In the genomic region with DNA sequence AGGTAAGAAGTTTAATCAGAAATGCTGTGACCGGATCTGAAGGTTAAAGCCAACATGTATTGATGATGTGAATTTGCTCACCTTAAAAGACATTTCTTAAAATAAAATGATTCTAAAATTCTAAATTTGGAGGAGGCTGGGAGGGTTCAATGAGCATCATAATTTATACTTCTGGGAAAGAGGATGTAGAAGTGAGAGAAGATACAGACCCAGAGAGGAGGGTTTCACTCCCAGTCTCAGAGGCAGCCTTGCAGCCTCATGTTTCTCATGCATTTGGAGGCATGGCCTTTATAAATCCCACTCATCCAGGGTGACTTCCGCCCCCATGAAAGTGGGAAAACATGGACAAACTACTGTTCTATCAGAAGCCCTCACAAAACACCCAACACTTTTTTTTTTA, we compare ENCODE assay signal across 13 cellular contexts.
DNase-seq lines count a peak whose midpoint lies in the region; ATAC-seq, FAIRE-seq and TF ChIP-seq lines count a peak whose summit lies in the region.
"Had no signal": no experiment of that assay in that cellular context is flagged by ENCODE, and none has a peak within 500 bp of the region (broad histone marks: within the 10 kb centered on the region; RNA-seq: fewer than 3 reads in every experiment).

No MANE protein-coding gene starts in this region.

- H3K9me1 ChIP-seq in keratinocyte (ENCODE audit: control insufficient read depth, extremely low read depth, insufficient read depth, low read length) = no peaks in the 10 kb centered on the region

- TF ChIP-seq CTCF in keratinocyte (optimal IDR thresholded peaks at IDR 0.05 in 1 of 3, IDR thresholded peaks at IDR 0.05 in 1 of 3, conservative IDR thresholded peaks at IDR 0.05 in 1 of 3; ENCODE audit: extremely low read depth in 1 of 3, insufficient read depth in 2 of 3, low read length in 3 of 3) = no peak
- no peak for TF ChIP-seq CTCF in osteocyte (IDR thresholded peaks at IDR 0.05)

- dilution Hi-C loops in keratinocyte (cut with MboI; ENCODE audit: extremely low pct_ligation_motif_present, low sequenced_read_pairs) = no loop called here

- peak overlapping the region; percentile 44 for H3K4me2 ChIP-seq in keratinocyte (ENCODE audit: control insufficient read depth, extremely low read depth, insufficient read depth, low read depth, low read length)

- peak overlapping the region; percentile 4 for H3K9ac ChIP-seq in keratinocyte (ENCODE audit: control insufficient read depth, extremely low read depth, insufficient read depth, low read length)

- peaks cover 14% of the 10 kb centered on the region for H3K4me1 Mint-ChIP-seq in osteocyte (ENCODE audit: unreplicated experiment)

- peaks cover 7% of the 10 kb centered on the region for H3K27me3 Mint-ChIP-seq in osteocyte (ENCODE audit: unreplicated experiment)

- no peaks in the 10 kb centered on the region for H3K36me3 ChIP-seq in keratinocyte (ENCODE audit: control insufficient read depth in 2 of 2, extremely low read depth in 1 of 2, insufficient read depth in 2 of 2, low read length in 2 of 2)
- H3K36me3 ChIP-seq: SJSA1 had no signal

- H3K27ac Mint-ChIP-seq in osteocyte (ENCODE audit: unreplicated experiment) = no peak overlapping the region
- H3K27ac Mint-ChIP-seq: WTC11 had no signal

- no peaks in the 10 kb centered on the region for H3K79me2 ChIP-seq in keratinocyte (ENCODE audit: control insufficient read depth, insufficient read depth, low read length)

- no peak overlapping the region for H3K4me3 Mint-ChIP-seq in osteocyte (ENCODE audit: unreplicated experiment)
- H3K4me3 Mint-ChIP-seq: central memory CD8-positive, alpha-beta T cell; WTC11 had no signal

- no peaks in the 10 kb centered on the region for H3K36me3 Mint-ChIP-seq in osteocyte (ENCODE audit: unreplicated experiment)
- H3K36me3 Mint-ChIP-seq: WTC11 had no signal

- no peak for FAIRE-seq in keratinocyte (lab: Jason Lieb, UNC)

- ATAC-seq in GM18907 (IDR thresholded peaks at IDR 0.05; ENCODE audit: unreplicated experiment) (peak; percentile 52), GM21717 (IDR thresholded peaks at IDR 0.05; ENCODE audit: unreplicated experiment) (peak; percentile 84), HG03175 (IDR thresholded peaks at IDR 0.05; ENCODE audit: unreplicated experiment) (peak; percentile 56)
- ATAC-seq: right cardiac atrium, WTC11 had no signal

- H3K9me3 Mint-ChIP-seq in osteocyte (ENCODE audit: unreplicated experiment) = no peaks in the 10 kb centered on the region
- H3K9me3 Mint-ChIP-seq: central memory CD8-positive, alpha-beta T cell had no signal

- H3K4me3 ChIP-seq in keratinocyte (ENCODE audit: control insufficient read depth in 2 of 3, extremely low read depth in 1 of 3, insufficient read depth in 2 of 3, low read depth in 1 of 3, low read length in 3 of 3) = no peak overlapping the region
- H3K4me3 ChIP-seq: SJSA1 had no signal

- H3K9me3 ChIP-seq in keratinocyte (ENCODE audit: control insufficient read depth, low read depth, low read length) = no peaks in the 10 kb centered on the region
- H3K9me3 ChIP-seq: SJSA1 had no signal

- H3K27me3 ChIP-seq in keratinocyte (ENCODE audit: control insufficient read depth, extremely low read depth, insufficient read depth, low read length) = no peaks in the 10 kb centered on the region
- H3K27me3 ChIP-seq: SJSA1 had no signal

- no peak for DNase-seq in keratinocyte (ENCODE audit: low read depth, low spot score)
- no peak for DNase-seq in cerebellar cortex (ENCODE audit: low spot score)
- DNase-seq in putamen (ENCODE audit: low spot score) = no peak
- no peak for DNase-seq in osteocyte (ENCODE audit: extremely low spot score, unreplicated experiment)
- DNase-seq in GOT3 (lab: John Stamatoyannopoulos, UW) = no peak
- DNase-seq: NCI-H510A treated with DMSO at 0.1 percent for 48 hours, right cardiac atrium had no signal

- peaks cover 26% of the 10 kb centered on the region for H3K4me1 ChIP-seq in keratinocyte (ENCODE audit: control insufficient read depth, extremely low read depth, insufficient read depth, low read length)

- no peaks in the 10 kb centered on the region for H4K20me1 ChIP-seq in keratinocyte (ENCODE audit: control insufficient read depth, extremely low read depth, insufficient read depth, low read length)

- peak overlapping the region; percentile 72 for H3K27ac ChIP-seq in keratinocyte (ENCODE audit: control insufficient read depth, insufficient read depth, low read length)
- H3K27ac ChIP-seq: SJSA1 had no signal

- H2AFZ ChIP-seq in keratinocyte (ENCODE audit: control insufficient read depth, low read length) = no peak overlapping the region
